In genomic region chr10:98340261-98340675, GRCh38 we compare ENCODE assay signal across 8 cellular contexts.
A peak's percentile ranks its signal among the peaks of the same experiment; 100 is the strongest.
DNase-seq lines count a peak whose midpoint lies in the region; ATAC-seq lines count a peak whose summit lies in the region.

No MANE protein-coding gene starts in this region.

- peak; percentile 48 for DNase-seq in M059J (ENCODE audit: low read depth)
- DNase-seq in right cardiac atrium: no peak
- no peak for DNase-seq in hepatic stellate cell (ENCODE audit: low spot score)
- no peak for DNase-seq in activated naive CD4-positive, alpha-beta T cell treated with Interleukin-2 at 50 U/mL for 16 hours
- no peak for DNase-seq in HuH-7.5 (ENCODE audit: low spot score)
- DNase-seq in HuH-7 (ENCODE audit: low spot score): no peak

- ATAC-seq in GM18508 (IDR thresholded peaks at IDR 0.05; ENCODE audit: insufficient read depth, unreplicated experiment) (peak; percentile 7), GM21717 (IDR thresholded peaks at IDR 0.05; ENCODE audit: unreplicated experiment) (peak; percentile 39), right cardiac atrium (peak; percentile 35 to 46)

- 39% methylated on average over 5 of the region's 5 CpGs for WGBS in right cardiac atrium

- no peak overlapping the region for H3K27ac ChIP-seq in right cardiac atrium (ENCODE audit: low read length)

- no peak overlapping the region for H3K4me3 ChIP-seq in right cardiac atrium (ENCODE audit: low read length)

- H3K4me1 ChIP-seq in right cardiac atrium (ENCODE audit: control insufficient read depth, insufficient read depth, low read length): no peaks in the 10 kb centered on the region

- intact Hi-C loops in right cardiac atrium (cut with DNase I): no loop called here

- H3K9me3 ChIP-seq in right cardiac atrium (ENCODE audit: control insufficient read depth, low read length): no peaks in the 10 kb centered on the region

- H3K27me3 ChIP-seq in right cardiac atrium (ENCODE audit: control insufficient read depth, insufficient read depth): no peaks in the 10 kb centered on the region
